ENCODE assay signal across 25 cellular contexts in the genomic region with DNA sequence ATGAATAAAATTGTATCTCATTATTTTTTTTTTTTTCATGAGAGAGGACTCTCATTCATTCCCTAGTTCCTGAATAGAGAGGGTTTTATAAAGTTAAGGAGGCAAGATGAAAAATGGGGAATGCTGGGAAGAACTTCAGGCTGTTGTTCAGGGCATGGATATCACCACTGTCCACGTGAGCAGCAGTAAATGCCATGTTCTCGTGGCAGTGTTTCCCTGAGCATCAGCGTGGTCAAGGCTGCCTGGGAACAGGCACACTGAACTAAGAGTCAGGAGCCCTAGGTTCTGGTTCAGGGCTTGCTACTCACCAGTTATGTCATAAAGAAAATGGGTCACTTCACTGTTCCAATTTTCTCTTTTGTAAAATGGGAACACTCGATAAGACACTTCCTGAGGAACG.
"Had no signal": no experiment of that assay in that cellular context is flagged by ENCODE, and none has a peak within 500 bp of the region (broad histone marks: within the 10 kb centered on the region; RNA-seq: fewer than 3 reads in every experiment).

No MANE protein-coding gene starts in this region.

- H3K27ac Mint-ChIP-seq: memory B cell had no signal

- ATAC-seq: gastrocnemius medialis; natural killer cell treated with Interleukin-12 subunit alpha and Interleukin-12 subunit beta and Interleukin-15 and Interleukin-18, amount 100 ng/mL, for 72 hours; sciatic nerve had no signal

- H3K4me3 ChIP-seq: dorsolateral prefrontal cortex, gastrocnemius medialis, lung, prostate gland, right atrium auricular region, smooth muscle cell, stomach, thyroid gland, vagina had no signal

- H3K4me1 ChIP-seq: gastrocnemius medialis, prostate gland, right atrium auricular region, thyroid gland had no signal

- FAIRE-seq: keratinocyte had no signal

- DNase-seq: dorsolateral prefrontal cortex; effector CD4-positive, alpha-beta T cell; foreskin fibroblast; gastrocnemius medialis; head of caudate nucleus; naive B cell; stimulated activated CD4-positive, alpha-beta T cell treated with anti-CD3 and anti-CD28 coated beads, Interleukin-12 subunit alpha, Interleukin-12 subunit beta, amount 100 ng/mL, for 4 hours; stimulated activated CD4-positive, alpha-beta T cell treated with anti-CD3 and anti-CD28 coated beads, Interleukin-1b, Interleukin-23, amount 100 ng/mL, for 48 hours; stimulated activated CD4-positive, alpha-beta T cell treated with anti-CD3 and anti-CD28 coated beads, Interleukin-4, amount 100 ng/mL, for 1 hour; stimulated activated CD8-positive, alpha-beta memory T cell treated with anti-CD3 and anti-CD28 coated beads, Interleukin-4, amount 100 ng/mL, for 48 hours; stimulated activated naive CD4-positive, alpha-beta T cell treated with Interleukin-2 at 50 U/mL for 16 hours; stomach; thyroid gland; trophoblast cell had no signal

- H3K27me3 ChIP-seq: dorsolateral prefrontal cortex, gastrocnemius medialis, neutrophil, right atrium auricular region, stomach, thyroid gland, vagina had no signal

- H3K4me2 ChIP-seq: smooth muscle cell had no signal

- H3K27me3 Mint-ChIP-seq: memory B cell; naive B cell; natural killer cell treated with Interleukin-12 subunit alpha and Interleukin-12 subunit beta and Interleukin-15 and Interleukin-18, amount 100 ng/mL, for 72 hours had no signal

- H3K4me1 Mint-ChIP-seq: neural crest cell had no signal

- H3K36me3 Mint-ChIP-seq: natural killer cell treated with Interleukin-12 subunit alpha and Interleukin-12 subunit beta and Interleukin-15 and Interleukin-18, amount 100 ng/mL, for 72 hours had no signal

- H3K9me3 Mint-ChIP-seq: memory B cell; natural killer cell treated with Interleukin-12 subunit alpha and Interleukin-12 subunit beta and Interleukin-15 and Interleukin-18, amount 100 ng/mL, for 72 hours had no signal

- H3K9me3 ChIP-seq: gastrocnemius medialis, neutrophil, prostate gland, right atrium auricular region, stomach, thyroid gland, vagina had no signal

- H3K4me3 Mint-ChIP-seq: memory B cell, naive B cell, neural crest cell had no signal

- H3K36me3 ChIP-seq: gastrocnemius medialis, neutrophil, prostate gland, right atrium auricular region, stomach, thyroid gland, vagina had no signal

- H3K27ac ChIP-seq: dorsolateral prefrontal cortex, gastrocnemius medialis, neutrophil, prostate gland, right atrium auricular region, stomach, thyroid gland, vagina had no signal
